ENCODE assay signal across 16 cellular contexts in genomic region chr17:80109066-80109618, GRCh38.
"Had no signal": no experiment of that assay in that cellular context is flagged by ENCODE, and none has a peak within 500 bp of the region (broad histone marks: within the 10 kb centered on the region; RNA-seq: fewer than 3 reads in every experiment).

No MANE protein-coding gene starts in this region.

- ATAC-seq: heart left ventricle; naive thymus-derived CD8-positive, alpha-beta T cell had no signal

- H3K36me3 ChIP-seq: neutrophil, SJCRH30 had no signal

- H3K27ac ChIP-seq: heart left ventricle, neutrophil, SJCRH30 had no signal

- H3K27ac Mint-ChIP-seq: activated T-helper 2 cell treated with anti-CD3 and anti-CD28 coated beads, Interferon-gamma antibody, Interleukin-2, Interleukin-4, amounts not matched to agents 10 μg/mL and 5 μg/mL and 100 μg/mL, durations not matched to agents 14 hours and 24 hours and 36 hours; naive thymus-derived CD8-positive, alpha-beta T cell; stimulated activated naive CD8-positive, alpha-beta T cell treated with anti-CD3 and anti-CD28 coated beads, Interleukin-15, Interleukin-2, amounts not matched to agents 100 ng/mL and 50 ng/mL, for 24 hours; type B pancreatic cell had no signal

- H3K9me3 ChIP-seq: heart left ventricle, neutrophil, SJCRH30 had no signal

- H3K27me3 Mint-ChIP-seq: central memory CD8-positive, alpha-beta T cell; naive thymus-derived CD8-positive, alpha-beta T cell; stimulated activated naive CD8-positive, alpha-beta T cell treated with anti-CD3 and anti-CD28 coated beads, Interleukin-15, Interleukin-2, amounts not matched to agents 100 ng/mL and 50 ng/mL, for 24 hours; type B pancreatic cell had no signal

- H3K36me3 Mint-ChIP-seq: naive thymus-derived CD8-positive, alpha-beta T cell; type B pancreatic cell had no signal

- FAIRE-seq: TTC549 had no signal

- H3K4me1 ChIP-seq: heart left ventricle had no signal

- H3K9me3 Mint-ChIP-seq: activated T-helper 2 cell treated with anti-CD3 and anti-CD28 coated beads, Interferon-gamma antibody, Interleukin-2, Interleukin-4, amounts not matched to agents 10 μg/mL and 5 μg/mL and 100 μg/mL, durations not matched to agents 14 hours and 24 hours and 36 hours; central memory CD8-positive, alpha-beta T cell; naive thymus-derived CD8-positive, alpha-beta T cell; stimulated activated naive CD8-positive, alpha-beta T cell treated with anti-CD3 and anti-CD28 coated beads, Interleukin-15, Interleukin-2, amounts not matched to agents 100 ng/mL and 50 ng/mL, for 24 hours; type B pancreatic cell had no signal

- H3K27me3 ChIP-seq: heart left ventricle, neutrophil, SJCRH30 had no signal

- H3K4me3 ChIP-seq: heart left ventricle, SJCRH30, skin epidermis had no signal

- H3K4me3 Mint-ChIP-seq: central memory CD8-positive, alpha-beta T cell; naive thymus-derived CD8-positive, alpha-beta T cell; stimulated activated naive CD8-positive, alpha-beta T cell treated with anti-CD3 and anti-CD28 coated beads, Interleukin-15, Interleukin-2, amounts not matched to agents 100 ng/mL and 50 ng/mL, for 24 hours; type B pancreatic cell had no signal

- DNase-seq: activated CD4-positive, alpha-beta T cell treated with anti-CD3 and anti-CD28 coated beads, Interleukin-2, amount 50 U/mL, for 1 hour; activated naive CD4-positive, alpha-beta T cell treated with anti-CD3 and anti-CD28 coated beads, Interleukin-2, amount 50 U/mL, for 16 hours; activated T-cell treated with anti-CD3 and anti-CD28 coated beads for 4 hours; effector CD8-positive, alpha-beta T cell; foreskin melanocyte; naive thymus-derived CD8-positive, alpha-beta T cell; SW 1271 had no signal

- H3K4me1 Mint-ChIP-seq: central memory CD8-positive, alpha-beta T cell; naive thymus-derived CD8-positive, alpha-beta T cell had no signal
